ENCODE assay signal across 8 cellular contexts in genomic region chr2:111705206-111705605, GRCh38.
A peak's percentile ranks its signal among the peaks of the same experiment; 100 is the strongest.
DNase-seq lines count a peak whose midpoint lies in the region; ATAC-seq, FAIRE-seq and TF ChIP-seq lines count a peak whose summit lies in the region.

No MANE protein-coding gene starts in this region.

- no peak for TF ChIP-seq EP300 in A549 (IDR thresholded peaks at IDR 0.05)

- H3K9me3 Mint-ChIP-seq in endodermal cell: no peaks in the 10 kb centered on the region

- FAIRE-seq in A549 (lab: Jason Lieb, UNC): no peak

- H3K4me2 ChIP-seq in A549: peak overlapping the region; percentile 51

- peak overlapping the region; percentile 73 to 88 for H3K27ac ChIP-seq in A549
- H3K27ac ChIP-seq in HUES6 (ENCODE audit: low read depth, low read length): peak overlapping the region; percentile 39; the same call in 1 of the 2 replicates
- H3K27ac ChIP-seq in endodermal cell (ENCODE audit: low read depth, low read length): peak overlapping the region; percentile 26
- H3K27ac ChIP-seq in left lung: no peak overlapping the region

- CTCF ChIA-PET in A549 (lab: Yijun Ruan, JAX): no interaction called here

- no peak overlapping the region for H3K4me3 Mint-ChIP-seq in endodermal cell

- H3K4me1 Mint-ChIP-seq in endodermal cell: peaks cover 15% of the 10 kb centered on the region

- DNase-seq in A549 (ENCODE audit: low read depth in 1 of 2, low spot score in 1 of 2) (no peak), endodermal cell (peak; percentile 59), left lung (no peak), inferior parietal cortex (ENCODE audit: extremely low spot score) (no peak), GM10266 (ENCODE audit: extremely low spot score) (no peak)
- no peak for DNase-seq in stimulated activated naive CD4-positive, alpha-beta T cell (lab: John Stamatoyannopoulos, UW)

- H3K27me3 ChIP-seq in HUES6 (ENCODE audit: control insufficient read depth, insufficient read depth, low read length) (no peaks in the 10 kb centered on the region), endodermal cell (ENCODE audit: control insufficient read depth, insufficient read depth, low read length, poor library complexity, severe bottlenecking) (no peaks in the 10 kb centered on the region), left lung (no peaks in the 10 kb centered on the region)

- 93% methylated on average over 6 of the region's 6 CpGs for WGBS in A549 (ENCODE audit: missing lambda C conversion rate)
- 77 to 78% methylated on average over 4 to 6 of the region's 6 CpGs for WGBS in endodermal cell (ENCODE audit: insufficient coverage in 1 of 2, insufficient read length in 1 of 2), 2 experiments

- intact Hi-C loops in left lung (cut with DNase I): no loop called here

- no peak for TF ChIP-seq POLR2A in A549 (IDR thresholded peaks at IDR 0.05; ENCODE audit: low read length)

- no peak for TF ChIP-seq RAD21 in A549 (conservative IDR thresholded peaks at IDR 0.05 in 1 of 2, IDR thresholded peaks at IDR 0.05 in 1 of 2)

- POLR2A ChIA-PET in A549 (lab: Yijun Ruan, JAX): no interaction called here

- no peaks in the 10 kb centered on the region for H3K36me3 Mint-ChIP-seq in endodermal cell (ENCODE audit: low read depth)

- H3K27me3 Mint-ChIP-seq in endodermal cell (ENCODE audit: insufficient read depth): no peaks in the 10 kb centered on the region

- peak overlapping the region; percentile 18 for H3K9ac ChIP-seq in HUES6 (ENCODE audit: low read length)
- no peak overlapping the region for H3K9ac ChIP-seq in endodermal cell (ENCODE audit: extremely low read depth, low read length, poor library complexity, severe bottlenecking)

- H3K36me3 ChIP-seq in HUES6 (ENCODE audit: control insufficient read depth, insufficient read depth, low read length) (no peaks in the 10 kb centered on the region), endodermal cell (ENCODE audit: control insufficient read depth, insufficient read depth, low read length) (no peaks in the 10 kb centered on the region), left lung (no peaks in the 10 kb centered on the region)

- H3K4me3 ChIP-seq in A549: no peak overlapping the region
- H3K4me3 ChIP-seq in HUES6 (ENCODE audit: low read depth, low read length): no peak overlapping the region
- H3K4me3 ChIP-seq in endodermal cell (ENCODE audit: low read length): no peak overlapping the region
- H3K4me3 ChIP-seq in left lung: no peak overlapping the region

- H3K9me3 ChIP-seq in A549 (no peaks in the 10 kb centered on the region), HUES6 (ENCODE audit: control insufficient read depth, insufficient read depth, low read depth, low read length) (no peaks in the 10 kb centered on the region), endodermal cell (ENCODE audit: control insufficient read depth, low read length) (no peaks in the 10 kb centered on the region), left lung (no peaks in the 10 kb centered on the region)

- peak overlapping the region; percentile 70 for H3K27ac Mint-ChIP-seq in endodermal cell

- H3K4me1 ChIP-seq in A549 (peaks cover 45% of the 10 kb centered on the region), HUES6 (ENCODE audit: control insufficient read depth, insufficient read depth, low read length) (peaks cover 37% of the 10 kb centered on the region), endodermal cell (ENCODE audit: control insufficient read depth, insufficient read depth, low read length) (peaks cover 3% of the 10 kb centered on the region), left lung (peaks cover 7 to 42% of the 10 kb centered on the region in 2 donors)

- TF ChIP-seq CTCF in A549 (IDR thresholded peaks at IDR 0.05) (no peak), endodermal cell (conservative IDR thresholded peaks at IDR 0.05) (no peak), left lung (IDR thresholded peaks at IDR 0.05) (no peak), GM10266 (IDR thresholded peaks at IDR 0.05; ENCODE audit: control insufficient read depth, insufficient read depth, low read depth, missing control alignments) (no peak)

- ATAC-seq in A549: no peak
- peak; percentile 16 for ATAC-seq in GM19452 (IDR thresholded peaks at IDR 0.05; ENCODE audit: unreplicated experiment)
- no peak for ATAC-seq in left lung

TF ChIP-seq in A549, 52 proteins besides CTCF, POLR2A, EP300 and RAD21:
- TF ChIP-seq, protein P1, sequence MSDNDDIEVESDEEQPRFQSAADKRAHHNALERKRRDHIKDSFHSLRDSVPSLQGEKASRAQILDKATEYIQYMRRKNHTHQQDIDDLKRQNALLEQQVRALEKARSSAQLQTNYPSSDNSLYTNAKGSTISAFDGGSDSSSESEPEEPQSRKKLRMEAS (IDR thresholded peaks at IDR 0.05): no peak
- no peak for TF ChIP-seq NFE2L2 (conservative IDR thresholded peaks at IDR 0.05; ENCODE audit: low read length)
- no peak for TF ChIP-seq KDM5A (IDR thresholded peaks at IDR 0.05)
- TF ChIP-seq ZFP36 (IDR thresholded peaks at IDR 0.05; ENCODE audit: borderline replicate concordance, partially characterized antibody): no peak
- TF ChIP-seq ESRRA (IDR thresholded peaks at IDR 0.05; ENCODE audit: borderline replicate concordance, low read length): no peak
- TF ChIP-seq, protein P2, sequence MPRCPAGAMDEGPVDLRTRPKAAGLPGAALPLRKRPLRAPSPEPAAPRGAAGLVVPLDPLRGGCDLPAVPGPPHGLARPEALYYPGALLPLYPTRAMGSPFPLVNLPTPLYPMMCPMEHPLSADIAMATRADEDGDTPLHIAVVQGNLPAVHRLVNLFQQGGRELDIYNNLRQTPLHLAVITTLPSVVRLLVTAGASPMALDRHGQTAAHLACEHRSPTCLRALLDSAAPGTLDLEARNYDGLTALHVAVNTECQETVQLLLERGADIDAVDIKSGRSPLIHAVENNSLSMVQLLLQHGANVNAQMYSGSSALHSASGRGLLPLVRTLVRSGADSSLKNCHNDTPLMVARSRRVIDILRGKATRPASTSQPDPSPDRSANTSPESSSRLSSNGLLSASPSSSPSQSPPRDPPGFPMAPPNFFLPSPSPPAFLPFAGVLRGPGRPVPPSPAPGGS (IDR thresholded peaks at IDR 0.05): no peak
- no peak for TF ChIP-seq JUNB (IDR thresholded peaks at IDR 0.05)
- no peak for TF ChIP-seq CBX2 (IDR thresholded peaks at IDR 0.05; ENCODE audit: borderline replicate concordance, low read depth)
- TF ChIP-seq, protein P3, sequence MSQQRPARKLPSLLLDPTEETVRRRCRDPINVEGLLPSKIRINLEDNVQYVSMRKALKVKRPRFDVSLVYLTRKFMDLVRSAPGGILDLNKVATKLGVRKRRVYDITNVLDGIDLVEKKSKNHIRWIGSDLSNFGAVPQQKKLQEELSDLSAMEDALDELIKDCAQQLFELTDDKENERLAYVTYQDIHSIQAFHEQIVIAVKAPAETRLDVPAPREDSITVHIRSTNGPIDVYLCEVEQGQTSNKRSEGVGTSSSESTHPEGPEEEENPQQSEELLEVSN (IDR thresholded peaks at IDR 0.05; ENCODE audit: borderline replicate concordance, low read depth): no peak
- TF ChIP-seq CHD2 (IDR thresholded peaks at IDR 0.05; ENCODE audit: low read length, partially characterized antibody): no peak
- TF ChIP-seq BHLHE40 (IDR thresholded peaks at IDR 0.05; ENCODE audit: low read depth, low read length): no peak
- TF ChIP-seq KDM1A (IDR thresholded peaks at IDR 0.05; ENCODE audit: low read depth): no peak
- TF ChIP-seq RCOR1 (IDR thresholded peaks at IDR 0.05; ENCODE audit: low read depth, low read length): no peak
- no peak for TF ChIP-seq SMC3 (IDR thresholded peaks at IDR 0.05)
- TF ChIP-seq SREBF2 (IDR thresholded peaks at IDR 0.05): no peak

Comparison
In these comparisons a context has a peak if more than half of its experiments do, and no peak if none do; other contexts are left out.
1. H3K27ac ChIP-seq: peak in A549 (2 of 2), HUES6 (single experiment) and endodermal cell (single experiment); none in left lung (0 of 2).